Comparison of ENCODE assay signal across 18 cellular contexts in the genomic region with DNA sequence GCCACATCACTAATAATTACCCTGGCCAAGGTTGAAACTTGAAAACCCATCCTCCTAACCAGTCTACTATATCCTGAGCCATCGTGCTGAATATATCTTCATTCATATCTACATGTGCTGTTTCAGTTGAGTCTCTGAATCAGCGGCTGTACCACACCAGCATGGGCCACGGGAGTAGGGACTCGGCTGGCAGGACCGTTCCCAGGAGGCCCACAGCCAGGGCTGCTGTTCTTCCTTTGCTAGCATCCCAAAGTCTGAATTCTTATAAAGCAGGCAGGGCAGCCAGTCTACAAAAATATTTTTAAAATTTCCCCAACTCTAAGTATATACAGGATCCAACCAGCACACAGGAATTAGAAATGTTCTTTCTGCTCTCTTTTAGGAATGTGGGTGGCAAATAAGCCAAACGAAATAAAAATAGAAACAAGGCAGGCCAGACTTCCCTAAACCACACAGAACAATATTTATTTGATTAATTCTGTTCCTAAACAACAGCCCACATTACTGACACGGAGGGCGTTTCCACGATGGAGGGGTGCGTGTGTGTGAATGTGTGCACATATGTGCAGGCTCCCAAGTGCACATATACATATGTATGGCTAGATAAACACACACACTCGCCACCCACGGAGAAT. TPM values are rescaled to one million over a fixed set of nuclear protein-coding genes. Genes with fewer than 3 reads are reported as not detected.
DNase-seq lines count a peak whose midpoint lies in the region; TF ChIP-seq lines count a peak whose summit lies in the region.
"Had no signal": no experiment of that assay in that cellular context is flagged by ENCODE, and none has a peak within 500 bp of the region (broad histone marks: within the 10 kb centered on the region; RNA-seq: fewer than 3 reads in every experiment).

No MANE protein-coding gene starts in this region.

- intact Hi-C loops in esophagus muscularis mucosa (cut with DNase I) (no loop called here), testis (cut with DNase I; ENCODE audit: low total_unique reads) (no loop called here), thyroid gland (cut with DNase I) (no loop called here)

- TF ChIP-seq EP300 in esophagus muscularis mucosa (IDR thresholded peaks at IDR 0.05) = no peak

- H3F3A ChIP-seq in neural progenitor cell (ENCODE audit: low read depth) = peaks cover 29% of the 10 kb centered on the region

- TF ChIP-seq POLR2A in esophagus muscularis mucosa (IDR thresholded peaks at IDR 0.05; ENCODE audit: low read depth) (no peak), testis (IDR thresholded peaks at IDR 0.05) (no peak), thyroid gland (IDR thresholded peaks at IDR 0.05) (no peak)

- H3K4me3 Mint-ChIP-seq in neural progenitor cell = no peak overlapping the region
- H3K4me3 Mint-ChIP-seq: GM23338 had no signal

- TF ChIP-seq CTCF in esophagus muscularis mucosa (IDR thresholded peaks at IDR 0.05) = no peak
- no peak for TF ChIP-seq CTCF in neural progenitor cell (IDR thresholded peaks at IDR 0.05)
- TF ChIP-seq CTCF in testis (IDR thresholded peaks at IDR 0.05) = no peak
- TF ChIP-seq CTCF in WERI-Rb-1 (IDR thresholded peaks at IDR 0.05; ENCODE audit: low read depth, low read length) = no peak
- no peak for TF ChIP-seq CTCF in thyroid gland (IDR thresholded peaks at IDR 0.05)

- H3K27me3 ChIP-seq in SJSA1 (replicated peaks) (no peaks in the 10 kb centered on the region), esophagus muscularis mucosa (no peaks in the 10 kb centered on the region), neural progenitor cell (no peaks in the 10 kb centered on the region), testis (no peaks in the 10 kb centered on the region), WERI-Rb-1 (ENCODE audit: insufficient read depth, low read depth, severe bottlenecking) (no peaks in the 10 kb centered on the region), thyroid gland (no peaks in the 10 kb centered on the region)
- H3K27me3 ChIP-seq: cardiac muscle cell had no signal

- H4K20me1 ChIP-seq in neural progenitor cell (ENCODE audit: low read depth) = no peaks in the 10 kb centered on the region

- no peak overlapping the region for H3K4me3 ChIP-seq in SJSA1
- H3K4me3 ChIP-seq in esophagus muscularis mucosa = no peak overlapping the region
- no peak overlapping the region for H3K4me3 ChIP-seq in neural progenitor cell
- H3K4me3 ChIP-seq in testis = no peak overlapping the region
- no peak overlapping the region for H3K4me3 ChIP-seq in WERI-Rb-1 (ENCODE audit: low read depth, low read length)
- H3K4me3 ChIP-seq in thyroid gland (replicated peaks in 1 of 3) = no peak overlapping the region
- H3K4me3 ChIP-seq: cardiac muscle cell, GM23338, PC-9 had no signal

- H3K4me1 ChIP-seq in SJSA1 (replicated peaks) = peaks cover 36% of the 10 kb centered on the region
- peaks cover 28 to 57% (median 47%) of the 10 kb centered on the region in 4 donors for H3K4me1 ChIP-seq in esophagus muscularis mucosa
- peaks cover 47% of the 10 kb centered on the region for H3K4me1 ChIP-seq in neural progenitor cell
- H3K4me1 ChIP-seq in testis = peaks cover 50% of the 10 kb centered on the region
- peaks cover 25 to 49% of the 10 kb centered on the region in 2 donors for H3K4me1 ChIP-seq in thyroid gland

- H3K79me2 ChIP-seq in neural progenitor cell (ENCODE audit: low read depth) = peaks cover 5% of the 10 kb centered on the region

- 51% methylated on average over 12 of the region's 12 CpGs for WGBS in esophagus muscularis mucosa
- WGBS in testis, 2 donors = 51 to 53% methylated on average over 12 of the region's 12 CpGs
- WGBS in thyroid gland, 2 donors = 77 to 78% methylated on average over 12 of the region's 12 CpGs

- H2AFZ ChIP-seq in neural progenitor cell (replicated peaks) = no peak overlapping the region
- H2AFZ ChIP-seq: PC-9 had no signal

- H3K9me3 ChIP-seq in SJSA1 (replicated peaks) = no peaks in the 10 kb centered on the region
- no peaks in the 10 kb centered on the region for H3K9me3 ChIP-seq in esophagus muscularis mucosa
- no peaks in the 10 kb centered on the region for H3K9me3 ChIP-seq in neural progenitor cell (ENCODE audit: low read depth)
- no peaks in the 10 kb centered on the region for H3K9me3 ChIP-seq in testis
- no peaks in the 10 kb centered on the region for H3K9me3 ChIP-seq in WERI-Rb-1 (ENCODE audit: severe bottlenecking)
- no peaks in the 10 kb centered on the region for H3K9me3 ChIP-seq in thyroid gland

- H3K36me3 Mint-ChIP-seq in neural progenitor cell = peaks cover 12% of the 10 kb centered on the region

- no peak overlapping the region for H3K9ac ChIP-seq in neural progenitor cell

- H3K9me3 Mint-ChIP-seq in neural progenitor cell = peaks cover 14% of the 10 kb centered on the region

- no peak overlapping the region for H3K27ac ChIP-seq in SJSA1
- peak overlapping the region; percentile 29 to 62 (median 60) for H3K27ac ChIP-seq in esophagus muscularis mucosa (replicated peaks in 1 of 4)
- H3K27ac ChIP-seq in neural progenitor cell = peak overlapping the region; percentile 38
- H3K27ac ChIP-seq in testis = peak overlapping the region; percentile 43 to 65
- H3K27ac ChIP-seq in WERI-Rb-1 = no peak overlapping the region
- peak overlapping the region in 1 of 3 donors; percentile 21 for H3K27ac ChIP-seq in thyroid gland
- H3K27ac ChIP-seq: C4-2B, cardiac muscle cell, PC-9 had no signal

- H3K36me3 ChIP-seq in SJSA1 (no peaks in the 10 kb centered on the region), esophagus muscularis mucosa (no peaks in the 10 kb centered on the region), neural progenitor cell (peaks cover 6% of the 10 kb centered on the region), testis (ENCODE audit: low read depth, missing control alignments) (no peaks in the 10 kb centered on the region), WERI-Rb-1 (no peaks in the 10 kb centered on the region), thyroid gland (no peaks in the 10 kb centered on the region)
- H3K36me3 ChIP-seq: cardiac muscle cell had no signal

- peak overlapping the region; percentile 52 for H3K27ac Mint-ChIP-seq in neural progenitor cell
- H3K27ac Mint-ChIP-seq: GM23338 had no signal

- peaks cover 2% of the 10 kb centered on the region for H3K27me3 Mint-ChIP-seq in neural progenitor cell (ENCODE audit: insufficient read depth, low read depth)

- DNase-seq in SJSA1 (ENCODE audit: low read depth in 1 of 2, low spot score in 2 of 2) = peak; percentile 53 to 67
- DNase-seq in esophagus muscularis mucosa (ENCODE audit: extremely low spot score) = peak; percentile 45
- DNase-seq in neural progenitor cell (ENCODE audit: low spot score) = no peak
- no peak for DNase-seq in testis
- DNase-seq in WERI-Rb-1 = no peak
- DNase-seq in thyroid gland = no peak
- no peak for DNase-seq in NCI-H187 (lab: John Stamatoyannopoulos, UW)
- no peak for DNase-seq in T-helper 2 cell
- DNase-seq: activated CD8-positive, alpha-beta memory T cell treated with anti-CD3 and anti-CD28 coated beads, Interleukin-2, amount 50 U/mL, for 4 hours; activated naive CD4-positive, alpha-beta T cell treated with anti-CD3 and anti-CD28 coated beads, Interleukin-2, amount 50 U/mL, for 16 hours; DND-41; NCI-H2081; NCI-H69; PC-9 had no signal

- H3K4me2 ChIP-seq in neural progenitor cell = no peak overlapping the region
- H3K4me2 ChIP-seq: GM23338, PC-9 had no signal

- H3K4me1 Mint-ChIP-seq in neural progenitor cell = peaks cover 44% of the 10 kb centered on the region

RNA-seq across cellular contexts. Expression of a gene that starts 42.8 kb away (rescaled TPM):
- total RNA-seq in SJSA1 (2014; rRNA removed; shearing (Covaris generic)) = not detected in 2 replicates
- total RNA-seq in esophagus muscularis mucosa = under 1 TPM in 1 of 4 donors, not detected in 3; 0.32 TPM
- 2.0 and 3.4 TPM in 2 replicates for total RNA-seq in neural progenitor cell (ENCODE audit: low replicate concordance)
- total RNA-seq in testis = 10 to 100 TPM; 10.5 to 33.0 TPM
- polyA plus RNA-seq in testis (ENCODE audit: insufficient read depth, low read depth, low replicate concordance) = 44.9 TPM
- under 1 TPM in 1 of 4 donors, not detected in 3; 0.45 TPM for total RNA-seq in thyroid gland
- total RNA-seq: cardiac muscle cell, PC-9, pulmonary artery endothelial cell had no signal
- polyA plus RNA-seq: cardiac muscle cell, GM23338 had no signal

Comparison
In these comparisons a context has a peak if more than half of its experiments do, and no peak if none do; other contexts are left out.
1. DNase-seq: peak in SJSA1 (2 of 2) and esophagus muscularis mucosa (single experiment); none in neural progenitor cell (single experiment), testis (single experiment), WERI-Rb-1 (single experiment), thyroid gland (0 of 2), NCI-H187 (0 of 2) and T-helper 2 cell (0 of 5).
2. H3K27ac ChIP-seq: peak in esophagus muscularis mucosa (4 of 4), neural progenitor cell (single experiment) and testis (2 of 2); none in SJSA1 (single experiment) and WERI-Rb-1 (single experiment).